8 cellular contexts compared by ENCODE assay signal in the genomic region with DNA sequence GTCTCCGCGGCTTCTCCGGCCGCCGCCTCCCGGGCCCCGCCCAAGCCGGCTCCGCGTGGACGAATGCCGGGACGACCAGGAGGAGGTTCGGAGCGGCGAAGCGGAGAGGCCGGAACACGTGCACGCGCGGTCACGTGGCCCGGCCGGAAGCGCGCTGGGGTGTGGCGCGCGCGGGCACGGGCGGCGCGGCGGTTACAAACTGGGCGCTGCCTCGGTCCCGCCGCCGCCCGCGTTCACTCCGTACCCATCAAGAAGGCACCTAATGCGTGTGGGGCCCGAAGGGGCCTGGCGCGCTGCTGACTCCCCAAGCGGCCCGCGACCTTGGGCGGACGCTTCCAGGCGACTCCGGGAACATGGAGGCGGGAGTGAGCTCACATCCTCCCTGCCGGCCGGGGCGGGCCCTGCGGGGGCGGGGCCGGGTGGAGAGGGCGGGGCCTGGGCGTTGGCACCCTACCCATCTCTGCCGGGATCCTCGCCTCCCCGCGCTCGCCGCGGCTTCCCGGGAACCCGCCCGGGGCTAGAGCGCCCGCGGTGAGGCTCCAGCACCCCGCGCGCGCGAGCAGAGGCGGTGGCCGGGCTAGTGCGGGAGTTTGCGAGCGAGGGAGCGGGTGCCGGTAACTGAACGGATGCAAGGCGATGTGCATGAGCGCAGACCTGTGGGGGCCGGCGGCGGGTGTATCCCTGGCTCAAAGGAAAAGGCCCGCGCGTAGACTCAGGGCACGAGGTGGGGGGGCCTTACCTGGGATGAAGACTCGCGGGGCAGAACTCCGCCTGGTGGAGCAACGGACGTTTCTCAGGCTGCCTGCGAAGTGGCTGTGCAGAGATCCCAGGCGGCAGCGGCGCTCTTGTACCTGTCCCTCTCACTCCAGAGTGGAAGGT. TPM values are rescaled to one million over a fixed set of nuclear protein-coding genes. Genes with fewer than 3 reads are reported as not detected.
DNase-seq lines count a peak whose midpoint lies in the region; ATAC-seq and TF ChIP-seq lines count a peak whose summit lies in the region.

A gene (minus strand): TSS at position 367 of the 879 bp plus-strand sequence. CDS start 424 bp downstream, outside the sequence.

- H3K79me2 ChIP-seq in HCT116 (ENCODE audit: insufficient read depth, low read length): peaks cover 21% of the 10 kb centered on the region
- H3K79me2 ChIP-seq in MM.1S (ENCODE audit: low read length): peaks cover 14% of the 10 kb centered on the region

- no peaks in the 10 kb centered on the region for H3F3A ChIP-seq in MM.1S (ENCODE audit: insufficient read depth, low read length)

- no TSS peak for BruUV-seq in HCT116 (replicated peaks; lab: Mats Ljungman, UMichigan)

- H3K9me3 ChIP-seq in HCT116 (ENCODE audit: control insufficient read depth in 1 of 2, insufficient read depth in 1 of 2, low read depth in 1 of 2, low read length in 2 of 2) (no peaks in the 10 kb centered on the region), MM.1S (replicated peaks; ENCODE audit: insufficient read depth, low read length) (no peaks in the 10 kb centered on the region), SK-N-MC (ENCODE audit: low read depth, low read length) (no peaks in the 10 kb centered on the region), thymus (ENCODE audit: control insufficient read depth) (peaks cover 1% of the 10 kb centered on the region)

- H3K4me3 Mint-ChIP-seq in activated naive CD4-positive, alpha-beta T cell treated with anti-CD3 and anti-CD28 coated beads, Interleukin-2, amount 10 ng/mL, durations not matched to agents 7 days and 5 days: peak within 1 kb of the TSS; percentile 81
- H3K4me3 Mint-ChIP-seq in osteocyte (ENCODE audit: unreplicated experiment): peak within 1 kb of the TSS; percentile 73

- H3K9ac ChIP-seq in HCT116 (ENCODE audit: low read length): peak within 1 kb of the TSS; percentile 74
- H3K9ac ChIP-seq in MM.1S (ENCODE audit: low read length): peak within 1 kb of the TSS; percentile 60; the same call in 1 of the 2 replicates
- H3K9ac ChIP-seq in SK-N-MC (ENCODE audit: insufficient read length): peak within 1 kb of the TSS; percentile 89

- WGBS in thymus: 4% methylated on average over 108 of the region's 108 CpGs

- POLR2A ChIA-PET in HCT116 (lab: Charles Lee): interaction anchor here (1.0 kb wide), 4 partner anchors 9 to 852 kb away, joined by 3 to 7 read pairs (median 5); a partner anchor contains a TSS

- CTCF ChIA-PET in HCT116 (lab: Charles Lee): interaction anchor here (1.0 kb wide), 2 partner anchors 89 to 520 kb away, joined by 3 to 7 read pairs; no protein-coding TSS in a partner anchor
- CTCF ChIA-PET in activated naive CD4-positive, alpha-beta T cell treated with anti-CD3 and anti-CD28 coated beads, Interleukin-2, amount 10 ng/mL, durations not matched to agents 7 days and 5 days (lab: Charles Lee): interaction anchor here (1.1 to 2.7 kb wide), 2 partner anchors 17 to 89 kb away, joined by 5 to 8 read pairs; no protein-coding TSS in a partner anchor

- H3K27me3 Mint-ChIP-seq in activated naive CD4-positive, alpha-beta T cell treated with anti-CD3 and anti-CD28 coated beads, Interleukin-2, amount 10 ng/mL, durations not matched to agents 7 days and 5 days: no peaks in the 10 kb centered on the region
- H3K27me3 Mint-ChIP-seq in osteocyte (ENCODE audit: unreplicated experiment): peaks cover 7% of the 10 kb centered on the region

- peak within 1 kb of the TSS; percentile 85 for H3K27ac ChIP-seq in HCT116 (ENCODE audit: low read depth, low read length)
- peak within 1 kb of the TSS; percentile 44; the same call in 1 of the 2 replicates for H3K27ac ChIP-seq in MM.1S (ENCODE audit: low read length)
- H3K27ac ChIP-seq in SK-N-MC: peak within 1 kb of the TSS; percentile 69; the same call in 1 of the 2 replicates
- H3K27ac ChIP-seq in thymus (ENCODE audit: low read depth): peak within 1 kb of the TSS; percentile 95

- H3K4me1 Mint-ChIP-seq in activated naive CD4-positive, alpha-beta T cell treated with anti-CD3 and anti-CD28 coated beads, Interleukin-2, amount 10 ng/mL, durations not matched to agents 7 days and 5 days: peaks cover 73% of the 10 kb centered on the region
- peaks cover 22% of the 10 kb centered on the region for H3K4me1 Mint-ChIP-seq in osteocyte (ENCODE audit: unreplicated experiment)

- H3K36me3 ChIP-seq in HCT116 (ENCODE audit: control insufficient read depth in 1 of 2, insufficient read depth in 2 of 2, low read length in 2 of 2) (peaks cover 0 to 7% of the 10 kb centered on the region in 2 experiments; a peak in 1 of 4 replicates), MM.1S (replicated peaks; ENCODE audit: insufficient read depth, low read length) (no peaks in the 10 kb centered on the region), SK-N-MC (ENCODE audit: insufficient read depth, low read length) (peaks cover 16% of the 10 kb centered on the region), thymus (ENCODE audit: control insufficient read depth, insufficient read depth) (peaks cover 14% of the 10 kb centered on the region)

- TF ChIP-seq CTCF in HCT116 (IDR thresholded peaks at IDR 0.05 in 2 of 3, conservative IDR thresholded peaks at IDR 0.05 in 1 of 3; ENCODE audit: borderline replicate concordance in 1 of 3, insufficient read depth in 1 of 3, low read depth in 2 of 3, low read length in 2 of 3) (peak in 2 of 3 experiments; percentile 43 to 52; a peak in 4 of 6 replicates), MM.1S (IDR thresholded peaks at IDR 0.05; ENCODE audit: low read length) (no peak; the same call in 1 of the 2 replicates), osteocyte (IDR thresholded peaks at IDR 0.05) (peak; percentile 42)

- TF ChIP-seq POLR2A in HCT116 (IDR thresholded peaks at IDR 0.05; ENCODE audit: borderline replicate concordance, extremely low read depth, insufficient read depth, insufficient read length): peak; percentile 43

- H3K9me2 ChIP-seq in HCT116 (ENCODE audit: insufficient read depth) (no peaks in the 10 kb centered on the region), MM.1S (replicated peaks; ENCODE audit: insufficient read depth, low read length) (no peaks in the 10 kb centered on the region)

- no peak within 1 kb of the TSS for H2AFZ ChIP-seq in HCT116 (ENCODE audit: low read depth, low read length, poor library complexity, severe bottlenecking)
- H2AFZ ChIP-seq in MM.1S (ENCODE audit: low read length): peak within 1 kb of the TSS; percentile 68

- H3K9me3 Mint-ChIP-seq in activated naive CD4-positive, alpha-beta T cell treated with anti-CD3 and anti-CD28 coated beads, Interleukin-2, amount 10 ng/mL, durations not matched to agents 7 days and 5 days: peaks cover 5% of the 10 kb centered on the region
- no peaks in the 10 kb centered on the region for H3K9me3 Mint-ChIP-seq in osteocyte (ENCODE audit: unreplicated experiment)

- H4K20me1 ChIP-seq in HCT116 (ENCODE audit: insufficient read depth): no peaks in the 10 kb centered on the region
- H4K20me1 ChIP-seq in MM.1S (ENCODE audit: insufficient read depth, low read length): no peaks in the 10 kb centered on the region

- H3K4me3 ChIP-seq in GM08714 (ENCODE audit: low read length) (peak within 1 kb of the TSS; percentile 58; the same call in 1 of the 2 replicates), HCT116 (replicated peaks in 1 of 2; ENCODE audit: low read depth in 1 of 2, low read length in 2 of 2) (peak within 1 kb of the TSS; percentile 58 to 65), MM.1S (ENCODE audit: low read length) (peak within 1 kb of the TSS; percentile 74), SK-N-MC (peak within 1 kb of the TSS; percentile 88), thymus (ENCODE audit: low read length) (peak within 1 kb of the TSS; percentile 73)

- peak; percentile 92 for ATAC-seq in HCT116

- H3K4me2 ChIP-seq in HCT116 (ENCODE audit: low read length) (peak within 1 kb of the TSS; percentile 91), MM.1S (ENCODE audit: low read depth, low read length) (peak within 1 kb of the TSS; percentile 77)

- peaks cover 67% of the 10 kb centered on the region for H3K36me3 Mint-ChIP-seq in activated naive CD4-positive, alpha-beta T cell treated with anti-CD3 and anti-CD28 coated beads, Interleukin-2, amount 10 ng/mL, durations not matched to agents 7 days and 5 days
- H3K36me3 Mint-ChIP-seq in osteocyte (ENCODE audit: unreplicated experiment): peaks cover 29% of the 10 kb centered on the region

- DNase-seq in HCT116 (ENCODE audit: low read depth, low spot score) (peak; percentile 62), MM.1S (peak; percentile 74), SK-N-MC (ENCODE audit: low read depth, low spot score) (no peak), glomerular endothelial cell (ENCODE audit: extremely low read depth, low read depth, low spot score) (no peak), osteocyte (ENCODE audit: extremely low spot score, unreplicated experiment) (peak; percentile 96)
- peak; percentile 92 for DNase-seq in activated naive CD4-positive, alpha-beta T cell treated with anti-CD3 and anti-CD28 coated beads, Interleukin-2, amount 10 ng/mL, durations not matched to agents 7 days and 5 days

- TF ChIP-seq RAD21 in HCT116 (IDR thresholded peaks at IDR 0.05; ENCODE audit: low read depth): peak; percentile 45

- intact Hi-C loops in HCT116 (cut with micrococcal nuclease): no loop called here

- H3K4me1 ChIP-seq in HCT116 (ENCODE audit: control insufficient read depth in 1 of 2, insufficient read depth in 2 of 2, low read length in 2 of 2): peaks cover 6 to 30% of the 10 kb centered on the region in 2 experiments; a peak in 3 of 4 replicates
- H3K4me1 ChIP-seq in MM.1S (ENCODE audit: low read length): peaks cover 11% of the 10 kb centered on the region; the same call in 1 of the 2 replicates
- peaks cover 37% of the 10 kb centered on the region for H3K4me1 ChIP-seq in thymus (ENCODE audit: control insufficient read depth, insufficient read depth, low read length)

- H3K27ac Mint-ChIP-seq in activated naive CD4-positive, alpha-beta T cell treated with anti-CD3 and anti-CD28 coated beads, Interleukin-2, amount 10 ng/mL, durations not matched to agents 7 days and 5 days: peak within 1 kb of the TSS; percentile 92
- H3K27ac Mint-ChIP-seq in osteocyte (ENCODE audit: unreplicated experiment): peak within 1 kb of the TSS; percentile 76

- RAD21 ChIA-PET in HCT116 (lab: Charles Lee; ENCODE audit: low non-redundant PET in 1 of 2, low total read pairs in 2 of 2, uncharacterized antibody in 2 of 2, unreplicated experiment in 2 of 2): no interaction called here

- no peaks in the 10 kb centered on the region for H3K27me3 ChIP-seq in HCT116 (ENCODE audit: insufficient read depth, low read length)
- no peaks in the 10 kb centered on the region for H3K27me3 ChIP-seq in MM.1S (replicated peaks; ENCODE audit: insufficient read depth, low read length)
- no peaks in the 10 kb centered on the region for H3K27me3 ChIP-seq in thymus (ENCODE audit: control insufficient read depth, insufficient read depth)

TF ChIP-seq in HCT116, 20 proteins besides CTCF, POLR2A, EP300 and RAD21 (continues in another document):
- no peak for TF ChIP-seq EZH2phosphoT487 (IDR thresholded peaks at IDR 0.05; ENCODE audit: borderline replicate concordance)
- TF ChIP-seq, protein P1, sequence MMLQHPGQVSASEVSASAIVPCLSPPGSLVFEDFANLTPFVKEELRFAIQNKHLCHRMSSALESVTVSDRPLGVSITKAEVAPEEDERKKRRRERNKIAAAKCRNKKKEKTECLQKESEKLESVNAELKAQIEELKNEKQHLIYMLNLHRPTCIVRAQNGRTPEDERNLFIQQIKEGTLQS (IDR thresholded peaks at IDR 0.05): no peak

RNA-seq across cellular contexts. Expression of the gene that starts here (rescaled TPM):
- 27.1 TPM for total RNA-seq in HCT116 (2021; ENCODE audit: unreplicated experiment)
- 18.6 and 19.9 TPM in 2 replicates for polyA plus RNA-seq in HCT116 (2012)
- 39.1 and 40.3 TPM in 2 replicates for total RNA-seq in glomerular endothelial cell
- 35.9 and 41.2 TPM in 2 replicates for total RNA-seq in osteocyte
- polyA plus RNA-seq in thymus: 7.0 TPM

Comparison
In these comparisons a context has a peak if more than half of its experiments do, and no peak if none do; other contexts are left out.
1. DNase-seq: peak in HCT116 (single experiment), MM.1S (single experiment), activated naive CD4-positive, alpha-beta T cell treated with anti-CD3 and anti-CD28 coated beads, Interleukin-2, amount 10 ng/mL, durations not matched to agents 7 days and 5 days (single experiment) and osteocyte (single experiment); none in SK-N-MC (single experiment) and glomerular endothelial cell (single experiment).
2. H3K27ac ChIP-seq: peak in every context shown above with its lines; median percentile 95 in thymus; 85 in HCT116; 69 in SK-N-MC; 44 in MM.1S.
3. Peak in every context shown above with its lines, with median percentiles within 50 percentile points of each other: H3K4me3 ChIP-seq and H3K9ac ChIP-seq.